ENCODE assay signal across 1 cellular context in genomic region chr21:43717166-43717853, GRCh38.
TF ChIP-seq lines count a peak whose summit lies in the region.

No MANE protein-coding gene starts in this region.

TF ChIP-seq in HepG2, 621 proteins besides CTCF, POLR2A, EP300 and RAD21:
- TF ChIP-seq, protein P1, sequence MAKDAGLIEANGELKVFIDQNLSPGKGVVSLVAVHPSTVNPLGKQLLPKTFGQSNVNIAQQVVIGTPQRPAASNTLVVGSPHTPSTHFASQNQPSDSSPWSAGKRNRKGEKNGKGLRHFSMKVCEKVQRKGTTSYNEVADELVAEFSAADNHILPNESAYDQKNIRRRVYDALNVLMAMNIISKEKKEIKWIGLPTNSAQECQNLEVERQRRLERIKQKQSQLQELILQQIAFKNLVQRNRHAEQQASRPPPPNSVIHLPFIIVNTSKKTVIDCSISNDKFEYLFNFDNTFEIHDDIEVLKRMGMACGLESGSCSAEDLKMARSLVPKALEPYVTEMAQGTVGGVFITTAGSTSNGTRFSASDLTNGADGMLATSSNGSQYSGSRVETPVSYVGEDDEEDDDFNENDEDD (CRISPR knock-in tag; IDR thresholded peaks at IDR 0.05; ENCODE audit: borderline replicate concordance), result no peak
- TF ChIP-seq ZNF207 (IDR thresholded peaks at IDR 0.05; ENCODE audit: borderline replicate concordance) (no peak), ZNF224 (CRISPR knock-in tag; IDR thresholded peaks at IDR 0.05) (no peak), KDM5A (IDR thresholded peaks at IDR 0.05; ENCODE audit: borderline replicate concordance, low read length) (no peak), RFXANK (CRISPR knock-in tag; IDR thresholded peaks at IDR 0.05) (no peak), STAG1 (CRISPR knock-in tag; IDR thresholded peaks at IDR 0.05) (no peak), MXI1 (IDR thresholded peaks at IDR 0.05; ENCODE audit: borderline replicate concordance, low read depth, low read length) (no peak), PHB2 (IDR thresholded peaks at IDR 0.05; ENCODE audit: partially characterized antibody) (no peak), ERF (CRISPR knock-in tag; IDR thresholded peaks at IDR 0.05) (no peak), GFI1 (CRISPR knock-in tag; IDR thresholded peaks at IDR 0.05; ENCODE audit: borderline replicate concordance) (no peak), SALL1 (CRISPR knock-in tag; IDR thresholded peaks at IDR 0.05) (no peak), ZNF598 (CRISPR knock-in tag; IDR thresholded peaks at IDR 0.05; ENCODE audit: borderline replicate concordance) (no peak), FOXA3 (CRISPR knock-in tag; IDR thresholded peaks at IDR 0.05) (no peak), ZFP62 (CRISPR knock-in tag; IDR thresholded peaks at IDR 0.05) (no peak)
- TF ChIP-seq, protein P2, sequence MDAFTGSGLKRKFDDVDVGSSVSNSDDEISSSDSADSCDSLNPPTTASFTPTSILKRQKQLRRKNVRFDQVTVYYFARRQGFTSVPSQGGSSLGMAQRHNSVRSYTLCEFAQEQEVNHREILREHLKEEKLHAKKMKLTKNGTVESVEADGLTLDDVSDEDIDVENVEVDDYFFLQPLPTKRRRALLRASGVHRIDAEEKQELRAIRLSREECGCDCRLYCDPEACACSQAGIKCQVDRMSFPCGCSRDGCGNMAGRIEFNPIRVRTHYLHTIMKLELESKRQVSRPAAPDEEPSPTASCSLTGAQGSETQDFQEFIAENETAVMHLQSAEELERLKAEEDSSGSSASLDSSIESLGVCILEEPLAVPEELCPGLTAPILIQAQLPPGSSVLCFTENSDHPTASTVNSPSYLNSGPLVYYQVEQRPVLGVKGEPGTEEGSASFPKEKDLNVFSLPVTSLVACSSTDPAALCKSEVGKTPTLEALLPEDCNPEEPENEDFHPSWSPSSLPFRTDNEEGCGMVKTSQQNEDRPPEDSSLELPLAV (CRISPR knock-in tag; conservative IDR thresholded peaks at IDR 0.05; ENCODE audit: low read depth), result no peak
- TF ChIP-seq, protein P3, sequence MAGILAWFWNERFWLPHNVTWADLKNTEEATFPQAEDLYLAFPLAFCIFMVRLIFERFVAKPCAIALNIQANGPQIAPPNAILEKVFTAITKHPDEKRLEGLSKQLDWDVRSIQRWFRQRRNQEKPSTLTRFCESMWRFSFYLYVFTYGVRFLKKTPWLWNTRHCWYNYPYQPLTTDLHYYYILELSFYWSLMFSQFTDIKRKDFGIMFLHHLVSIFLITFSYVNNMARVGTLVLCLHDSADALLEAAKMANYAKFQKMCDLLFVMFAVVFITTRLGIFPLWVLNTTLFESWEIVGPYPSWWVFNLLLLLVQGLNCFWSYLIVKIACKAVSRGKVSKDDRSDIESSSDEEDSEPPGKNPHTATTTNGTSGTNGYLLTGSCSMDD (CRISPR knock-in tag; IDR thresholded peaks at IDR 0.05), result no peak
